19 cellular contexts compared by ENCODE assay signal in the genomic region with DNA sequence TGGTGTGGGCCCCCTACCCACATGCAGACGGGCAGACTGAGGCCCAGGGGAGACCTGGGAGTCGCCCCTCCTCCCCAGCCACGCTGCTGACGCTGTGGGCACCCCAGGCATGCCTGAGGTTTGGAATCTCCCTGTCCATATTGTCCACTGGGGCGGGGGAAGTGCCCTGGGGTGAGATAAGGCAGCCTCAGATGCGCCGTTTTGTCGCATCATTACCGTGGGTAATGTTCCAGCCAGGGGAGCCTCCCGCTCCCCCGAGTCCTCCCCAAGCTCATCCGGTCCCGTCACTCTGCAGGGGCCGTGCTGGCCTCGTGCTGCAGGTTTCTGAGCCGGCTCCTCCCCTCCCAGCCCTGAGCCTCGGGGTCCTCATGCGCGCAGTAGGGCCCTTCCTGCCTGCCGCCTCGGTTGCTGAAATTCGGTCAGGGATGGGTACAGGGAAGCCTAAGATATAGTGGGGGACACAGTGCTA. TPM values are rescaled to one million over a fixed set of nuclear protein-coding genes. Genes with fewer than 3 reads are reported as not detected.
DNase-seq lines count a peak whose midpoint lies in the region; ATAC-seq and TF ChIP-seq lines count a peak whose summit lies in the region.
"Had no signal": no experiment of that assay in that cellular context is flagged by ENCODE, and none has a peak within 500 bp of the region (broad histone marks: within the 10 kb centered on the region; RNA-seq: fewer than 3 reads in every experiment).

No MANE protein-coding gene starts in this region.

- 85 to 87% methylated on average over 18 to 22 of the region's 22 CpGs for WGBS in endodermal cell (ENCODE audit: insufficient coverage in 1 of 2, insufficient read length in 1 of 2), 2 experiments

- no peaks in the 10 kb centered on the region for H3K27me3 Mint-ChIP-seq in IgD-negative memory B cell
- no peaks in the 10 kb centered on the region for H3K27me3 Mint-ChIP-seq in endodermal cell (ENCODE audit: insufficient read depth)
- H3K27me3 Mint-ChIP-seq in activated CD8-positive, alpha-beta memory T cell treated with anti-CD3 and anti-CD28 coated beads, Interleukin-2, amount 10 ng/mL, durations not matched to agents 7 days and 5 days: no peaks in the 10 kb centered on the region
- H3K27me3 Mint-ChIP-seq: activated naive CD4-positive, alpha-beta T cell treated with anti-CD3 and anti-CD28 coated beads, Interleukin-2, amount 50 U/mL, for 24 hours; dendritic cell treated with granulocyte-macrophage colony-stimulating factor and Interleukin-4, amounts not matched to agents 40 ng/mL and 50 ng/mL, for 4 days had no signal

- no peak for ATAC-seq in GM19395 (IDR thresholded peaks at IDR 0.05; ENCODE audit: unreplicated experiment)
- ATAC-seq in activated CD8-positive, alpha-beta memory T cell treated with anti-CD3 and anti-CD28 coated beads, Interleukin-2, amount 10 ng/mL, durations not matched to agents 7 days and 5 days: no peak
- ATAC-seq: gastrocnemius medialis, pancreas had no signal

- H3K9me3 Mint-ChIP-seq in IgD-negative memory B cell (no peaks in the 10 kb centered on the region), endodermal cell (peaks cover 11% of the 10 kb centered on the region)
- no peaks in the 10 kb centered on the region for H3K9me3 Mint-ChIP-seq in activated CD8-positive, alpha-beta memory T cell treated with anti-CD3 and anti-CD28 coated beads, Interleukin-2, amount 10 ng/mL, durations not matched to agents 7 days and 5 days (ENCODE audit: low read depth)
- H3K9me3 Mint-ChIP-seq: activated naive CD4-positive, alpha-beta T cell treated with anti-CD3 and anti-CD28 coated beads, Interleukin-2, amount 50 U/mL, for 24 hours; dendritic cell treated with granulocyte-macrophage colony-stimulating factor and Interleukin-4, amounts not matched to agents 40 ng/mL and 50 ng/mL, for 4 days had no signal

- H3K4me1 Mint-ChIP-seq in IgD-negative memory B cell (peaks cover 3 to 4% (median 4%) of the 10 kb centered on the region in 3 donors), endodermal cell (peaks cover 7% of the 10 kb centered on the region)
- peaks cover 2% of the 10 kb centered on the region for H3K4me1 Mint-ChIP-seq in activated CD8-positive, alpha-beta memory T cell treated with anti-CD3 and anti-CD28 coated beads, Interleukin-2, amount 10 ng/mL, durations not matched to agents 7 days and 5 days

- H3K27ac Mint-ChIP-seq in IgD-negative memory B cell (peak overlapping the region; percentile 58 to 67 (median 62)), endodermal cell (peak overlapping the region; percentile 64)
- H3K27ac Mint-ChIP-seq in activated CD8-positive, alpha-beta memory T cell treated with anti-CD3 and anti-CD28 coated beads, Interleukin-2, amount 10 ng/mL, durations not matched to agents 7 days and 5 days: no peak overlapping the region
- H3K27ac Mint-ChIP-seq: activated naive CD4-positive, alpha-beta T cell treated with anti-CD3 and anti-CD28 coated beads, Interleukin-2, amount 50 U/mL, for 24 hours; dendritic cell treated with granulocyte-macrophage colony-stimulating factor and Interleukin-4, amounts not matched to agents 40 ng/mL and 50 ng/mL, for 4 days had no signal

- peaks cover 16% of the 10 kb centered on the region for H3K36me3 ChIP-seq in H7 (replicated peaks; ENCODE audit: control insufficient read depth, insufficient read depth, low read length)
- H3K36me3 ChIP-seq in endodermal cell (ENCODE audit: control insufficient read depth, insufficient read depth, low read length): peaks cover 36% of the 10 kb centered on the region

- no peak overlapping the region for H3K27ac ChIP-seq in endodermal cell (ENCODE audit: low read depth, low read length)
- H3K27ac ChIP-seq: epithelial cell of prostate, pancreas, suprapubic skin had no signal

- CTCF ChIA-PET in activated CD8-positive, alpha-beta memory T cell treated with anti-CD3 and anti-CD28 coated beads, Interleukin-2, amount 10 ng/mL, durations not matched to agents 7 days and 5 days (lab: Charles Lee): interaction anchor here (0.6 to 1.0 kb wide), 2 partner anchors 11 to 17 kb away, joined by 3 read pairs; no protein-coding TSS in a partner anchor

- H3K4me3 Mint-ChIP-seq in IgD-negative memory B cell (peak overlapping the region in 1 of 4 donors; percentile 8), endodermal cell (no peak overlapping the region)
- no peak overlapping the region for H3K4me3 Mint-ChIP-seq in activated CD8-positive, alpha-beta memory T cell treated with anti-CD3 and anti-CD28 coated beads, Interleukin-2, amount 10 ng/mL, durations not matched to agents 7 days and 5 days
- H3K4me3 Mint-ChIP-seq: activated naive CD4-positive, alpha-beta T cell treated with anti-CD3 and anti-CD28 coated beads, Interleukin-2, amount 50 U/mL, for 24 hours; dendritic cell treated with granulocyte-macrophage colony-stimulating factor and Interleukin-4, amounts not matched to agents 40 ng/mL and 50 ng/mL, for 4 days had no signal

- DNase-seq in H7 (peak; percentile 81), endodermal cell (peak; percentile 56), retina (peak; percentile 25), RPMI8226 (no peak)
- no peak for DNase-seq in activated CD8-positive, alpha-beta memory T cell treated with anti-CD3 and anti-CD28 coated beads, Interleukin-2, amount 10 ng/mL, durations not matched to agents 7 days and 5 days
- DNase-seq: activated CD4-positive, alpha-beta T cell treated with anti-CD3 and anti-CD28 coated beads, Interleukin-2, amount 50 U/mL, for 4 hours; activated T-cell treated with anti-CD3 and anti-CD28 coated beads for 4 hours; DMS 273 treated with DMSO at 0.1 percent for 48 hours; gastrocnemius medialis; NCI-H1417 treated with DMSO at 0.1 percent for 48 hours; NCI-H82; pancreas had no signal

- no peak overlapping the region for H3K9ac ChIP-seq in endodermal cell (ENCODE audit: extremely low read depth, low read length, poor library complexity, severe bottlenecking)

- TF ChIP-seq CTCF in endodermal cell (conservative IDR thresholded peaks at IDR 0.05): no peak

- H3K36me3 Mint-ChIP-seq in IgD-negative memory B cell: no peaks in the 10 kb centered on the region
- peaks cover 41% of the 10 kb centered on the region for H3K36me3 Mint-ChIP-seq in endodermal cell (ENCODE audit: low read depth)
- peaks cover 2% of the 10 kb centered on the region for H3K36me3 Mint-ChIP-seq in activated CD8-positive, alpha-beta memory T cell treated with anti-CD3 and anti-CD28 coated beads, Interleukin-2, amount 10 ng/mL, durations not matched to agents 7 days and 5 days
- H3K36me3 Mint-ChIP-seq: activated naive CD4-positive, alpha-beta T cell treated with anti-CD3 and anti-CD28 coated beads, Interleukin-2, amount 50 U/mL, for 24 hours had no signal

- H3K4me3 ChIP-seq in H7 (ENCODE audit: insufficient read depth, low read depth, low read length) (no peak overlapping the region), endodermal cell (ENCODE audit: low read length) (no peak overlapping the region)
- H3K4me3 ChIP-seq: lung, pancreas, suprapubic skin had no signal

- peaks cover 12% of the 10 kb centered on the region for H3K9me3 ChIP-seq in endodermal cell (ENCODE audit: control insufficient read depth, low read length)
- H3K9me3 ChIP-seq: gastrocnemius medialis, pancreas, suprapubic skin had no signal

- no peaks in the 10 kb centered on the region for H3K4me1 ChIP-seq in endodermal cell (ENCODE audit: control insufficient read depth, insufficient read depth, low read length)
- H3K4me1 ChIP-seq: pancreas had no signal

- H3K27me3 ChIP-seq in H7 (ENCODE audit: control insufficient read depth, insufficient read depth, low read length) (no peaks in the 10 kb centered on the region), endodermal cell (ENCODE audit: control insufficient read depth, insufficient read depth, low read length, poor library complexity, severe bottlenecking) (no peaks in the 10 kb centered on the region)
- H3K27me3 ChIP-seq: gastrocnemius medialis, pancreas, suprapubic skin had no signal

RNA-seq across cellular contexts. Expression of a gene that starts 11.4 kb away (rescaled TPM):
- 62.8 and 78.6 TPM in 2 replicates for total RNA-seq in H7 (2014; rRNA removed; shearing (Covaris generic))
- polyA plus RNA-seq in IgD-negative memory B cell: 10.8 TPM
- 100 to 1,000 TPM in 1 of 2 donors, 10 to 100 TPM in 1; 99.7 to 114 TPM for total RNA-seq in endodermal cell
- polyA plus RNA-seq in endodermal cell (2013, experiment 1 of 2): 35.2 TPM
- polyA plus RNA-seq in endodermal cell (2013, experiment 2 of 2): 35.8 TPM
- 10 to 100 TPM; 59.9 to 63.6 TPM for total RNA-seq in activated CD8-positive, alpha-beta memory T cell treated with anti-CD3 and anti-CD28 coated beads, Interleukin-2, amount 10 ng/mL, durations not matched to agents 7 days and 5 days

RNA-seq across cellular contexts. Expression of a gene that starts 23.2 kb away (rescaled TPM):
- 10.3 and 11.2 TPM in 2 replicates for total RNA-seq in H7 (2014; rRNA removed; shearing (Covaris generic))
- not detected for polyA plus RNA-seq in IgD-negative memory B cell
- 10 to 100 TPM; 15.8 to 31.0 TPM for total RNA-seq in endodermal cell
- 16.1 TPM for polyA plus RNA-seq in endodermal cell (2013, experiment 1 of 2)
- 14.1 TPM for polyA plus RNA-seq in endodermal cell (2013, experiment 2 of 2)
- total RNA-seq in activated CD8-positive, alpha-beta memory T cell treated with anti-CD3 and anti-CD28 coated beads, Interleukin-2, amount 10 ng/mL, durations not matched to agents 7 days and 5 days: 1 to 10 TPM; 2.5 to 3.5 TPM

RNA-seq across cellular contexts. Expression of a gene that starts 52.2 kb away (rescaled TPM):
- total RNA-seq in H7 (2014; rRNA removed; shearing (Covaris generic)): 206 and 249 TPM in 2 replicates
- 195 TPM for polyA plus RNA-seq in IgD-negative memory B cell
- total RNA-seq in endodermal cell: 10 to 100 TPM; 82.5 to 87.3 TPM
- 89.7 TPM for polyA plus RNA-seq in endodermal cell (2013, experiment 1 of 2)
- polyA plus RNA-seq in endodermal cell (2013, experiment 2 of 2): 92.2 TPM
- total RNA-seq in activated CD8-positive, alpha-beta memory T cell treated with anti-CD3 and anti-CD28 coated beads, Interleukin-2, amount 10 ng/mL, durations not matched to agents 7 days and 5 days: 100 to 1,000 TPM; 127 to 140 TPM

Comparison
In these comparisons a context has a peak if more than half of its experiments do, and no peak if none do; other contexts are left out.
1. DNase-seq: peak in H7 (single experiment), endodermal cell (single experiment) and retina (single experiment); none in RPMI8226 (single experiment) and activated CD8-positive, alpha-beta memory T cell treated with anti-CD3 and anti-CD28 coated beads, Interleukin-2, amount 10 ng/mL, durations not matched to agents 7 days and 5 days (single experiment).